ENCODE assay signal across 14 cellular contexts in the genomic region with DNA sequence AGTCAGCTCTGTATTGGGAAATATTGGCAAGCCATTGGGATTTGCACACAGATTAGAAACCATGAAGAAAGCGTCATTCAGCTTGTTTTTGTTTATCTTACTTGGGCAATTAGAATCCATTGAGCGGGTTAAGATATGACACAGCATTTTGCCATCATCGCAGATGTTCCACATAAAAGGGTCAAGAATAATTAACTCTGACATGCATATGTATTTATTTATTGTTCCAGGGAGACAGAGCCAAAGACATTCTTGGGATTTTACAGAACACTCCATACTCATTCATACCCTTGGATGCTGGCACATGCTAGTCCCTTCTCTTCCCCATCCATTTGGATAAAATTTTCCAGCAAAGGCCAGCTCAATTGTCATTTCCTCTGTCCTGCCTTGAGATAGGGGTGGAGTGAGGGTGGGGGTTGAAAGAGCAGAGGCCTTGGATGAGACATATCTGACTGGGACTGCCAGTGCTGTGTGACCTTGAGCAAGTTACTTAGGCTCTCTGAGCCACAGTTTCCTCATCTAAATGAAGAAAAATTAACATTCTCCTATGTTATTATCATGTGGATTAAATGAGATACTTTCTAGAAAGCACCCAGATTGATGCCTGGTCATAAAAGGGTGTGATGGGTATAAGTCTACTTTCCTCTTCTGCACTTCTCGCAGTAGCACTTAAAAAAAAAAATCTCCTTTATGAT.
DNase-seq lines count a peak whose midpoint lies in the region; ATAC-seq and TF ChIP-seq lines count a peak whose summit lies in the region.
"Had no signal": no experiment of that assay in that cellular context is flagged by ENCODE, and none has a peak within 500 bp of the region (broad histone marks: within the 10 kb centered on the region; RNA-seq: fewer than 3 reads in every experiment).

No MANE protein-coding gene starts in this region.

- H3K27me3 ChIP-seq in body of pancreas: no peaks in the 10 kb centered on the region
- no peaks in the 10 kb centered on the region for H3K27me3 ChIP-seq in effector memory CD4-positive, alpha-beta T cell (replicated peaks; ENCODE audit: control insufficient read depth, insufficient read depth, low read length, poor library complexity, severe bottlenecking)

- H3K36me3 Mint-ChIP-seq in endothelial cell (ENCODE audit: low read depth, unreplicated experiment): peaks cover 9% of the 10 kb centered on the region
- H3K36me3 Mint-ChIP-seq: CD14-positive monocyte; stimulated activated effector memory CD8-positive, alpha-beta T cell treated with anti-CD3 and anti-CD28 coated beads, Interleukin-12 subunit alpha, Interleukin-12 subunit beta, amount 100 ng/mL, for 72 hours had no signal

- ATAC-seq in body of pancreas (peak; percentile 30), left lobe of liver (peak; percentile 68)
- ATAC-seq: stimulated activated effector memory CD8-positive, alpha-beta T cell treated with anti-CD3 and anti-CD28 coated beads, Interleukin-12 subunit alpha, Interleukin-12 subunit beta, amount 100 ng/mL, for 72 hours had no signal

- no peak overlapping the region for H3K27ac Mint-ChIP-seq in endothelial cell (ENCODE audit: unreplicated experiment)
- H3K27ac Mint-ChIP-seq: activated T-cell treated with anti-CD3 and anti-CD28 coated beads, Interleukin-2, amount 50 U/mL, for 24 hours; CD14-positive monocyte; stimulated activated effector memory CD8-positive, alpha-beta T cell treated with anti-CD3 and anti-CD28 coated beads, Interleukin-12 subunit alpha, Interleukin-12 subunit beta, amount 100 ng/mL, for 72 hours had no signal

- H3K4me3 Mint-ChIP-seq in endothelial cell (ENCODE audit: unreplicated experiment): no peak overlapping the region
- H3K4me3 Mint-ChIP-seq: activated T-cell treated with anti-CD3 and anti-CD28 coated beads, Interleukin-2, amount 50 U/mL, for 24 hours; stimulated activated effector memory CD8-positive, alpha-beta T cell treated with anti-CD3 and anti-CD28 coated beads, Interleukin-12 subunit alpha, Interleukin-12 subunit beta, amount 100 ng/mL, for 72 hours had no signal

- TF ChIP-seq POLR2A in body of pancreas (IDR thresholded peaks at IDR 0.05): no peak

- H3K4me1 ChIP-seq in body of pancreas: no peaks in the 10 kb centered on the region
- H3K4me1 ChIP-seq in effector memory CD4-positive, alpha-beta T cell (ENCODE audit: control insufficient read depth, insufficient read depth, low read length, poor library complexity, severe bottlenecking): no peaks in the 10 kb centered on the region

- H3K9me3 ChIP-seq in body of pancreas: no peaks in the 10 kb centered on the region
- no peaks in the 10 kb centered on the region for H3K9me3 ChIP-seq in effector memory CD4-positive, alpha-beta T cell (ENCODE audit: control insufficient read depth, low read length)

- intact Hi-C loops in body of pancreas (cut with DNase I): no loop called here
- intact Hi-C loops in posterior vena cava (cut with DNase I): no loop called here

- no peak overlapping the region for H3K4me3 ChIP-seq in body of pancreas
- H3K4me3 ChIP-seq in effector memory CD4-positive, alpha-beta T cell (ENCODE audit: insufficient read depth, low read depth, low read length, poor library complexity, severe bottlenecking): no peak overlapping the region

- H3K27ac ChIP-seq in body of pancreas: no peak overlapping the region
- no peak overlapping the region for H3K27ac ChIP-seq in effector memory CD4-positive, alpha-beta T cell (ENCODE audit: insufficient read depth, low read length, poor library complexity, severe bottlenecking)

- TF ChIP-seq CTCF in AG09319 (IDR thresholded peaks at IDR 0.05; ENCODE audit: low read depth, low read length) (no peak), body of pancreas (IDR thresholded peaks at IDR 0.05) (no peak), endothelial cell (IDR thresholded peaks at IDR 0.05; ENCODE audit: unreplicated experiment) (no peak)

- peaks cover 15% of the 10 kb centered on the region for H3K4me1 Mint-ChIP-seq in endothelial cell (ENCODE audit: unreplicated experiment)
- H3K4me1 Mint-ChIP-seq: stimulated activated effector memory CD8-positive, alpha-beta T cell treated with anti-CD3 and anti-CD28 coated beads, Interleukin-12 subunit alpha, Interleukin-12 subunit beta, amount 100 ng/mL, for 72 hours had no signal

- no peaks in the 10 kb centered on the region for H3K9me3 Mint-ChIP-seq in endothelial cell (ENCODE audit: unreplicated experiment)
- H3K9me3 Mint-ChIP-seq: activated T-cell treated with anti-CD3 and anti-CD28 coated beads, Interleukin-2, amount 50 U/mL, for 24 hours; stimulated activated effector memory CD8-positive, alpha-beta T cell treated with anti-CD3 and anti-CD28 coated beads, Interleukin-12 subunit alpha, Interleukin-12 subunit beta, amount 100 ng/mL, for 72 hours had no signal

- peaks cover 5% of the 10 kb centered on the region for H3K27me3 Mint-ChIP-seq in endothelial cell (ENCODE audit: unreplicated experiment)
- H3K27me3 Mint-ChIP-seq: activated T-cell treated with anti-CD3 and anti-CD28 coated beads, Interleukin-2, amount 50 U/mL, for 24 hours had no signal

- DNase-seq in AG09319 (ENCODE audit: extremely low read depth, low read depth): peak; percentile 96
- DNase-seq in HCEC 1CT: peak; percentile 87
- peak in 1 of 4 donors; percentile 2 for DNase-seq in body of pancreas
- no peak for DNase-seq in left lobe of liver (ENCODE audit: low spot score)
- DNase-seq in HPDE6-E6E7 (ENCODE audit: extremely low spot score): no peak
- DNase-seq in effector memory CD4-positive, alpha-beta T cell: no peak
- no peak for DNase-seq in posterior vena cava (ENCODE audit: low spot score)
- no peak for DNase-seq in endothelial cell (ENCODE audit: low spot score)
- DNase-seq: activated CD4-positive, alpha-beta T cell treated with anti-CD3 and anti-CD28 coated beads for 4 hours; activated T-cell treated with anti-CD3 and anti-CD28 coated beads, Interleukin-2, amount 50 U/mL, for 24 hours; MM.1S; stimulated activated CD4-positive, alpha-beta T cell treated with anti-CD3 and anti-CD28 coated beads, Interleukin-2, amount 100 ng/mL, for 48 hours had no signal

- H3K36me3 ChIP-seq in body of pancreas (replicated peaks in 1 of 2; ENCODE audit: insufficient read depth in 1 of 2, low read depth in 2 of 2): no peaks in the 10 kb centered on the region
- H3K36me3 ChIP-seq in effector memory CD4-positive, alpha-beta T cell (ENCODE audit: control insufficient read depth, insufficient read depth, low read length): no peaks in the 10 kb centered on the region

- 58 to 60% methylated on average over 4 of the region's 4 CpGs for WGBS in body of pancreas, 2 donors

Comparison
In these comparisons a context has a peak if more than half of its experiments do, and no peak if none do; other contexts are left out.
1. DNase-seq: peak in AG09319 (single experiment) and HCEC 1CT (single experiment); none in left lobe of liver (single experiment), HPDE6-E6E7 (single experiment), effector memory CD4-positive, alpha-beta T cell (0 of 3), posterior vena cava (single experiment) and endothelial cell (single experiment).